ENCODE assay signal across 24 cellular contexts in the genomic region with DNA sequence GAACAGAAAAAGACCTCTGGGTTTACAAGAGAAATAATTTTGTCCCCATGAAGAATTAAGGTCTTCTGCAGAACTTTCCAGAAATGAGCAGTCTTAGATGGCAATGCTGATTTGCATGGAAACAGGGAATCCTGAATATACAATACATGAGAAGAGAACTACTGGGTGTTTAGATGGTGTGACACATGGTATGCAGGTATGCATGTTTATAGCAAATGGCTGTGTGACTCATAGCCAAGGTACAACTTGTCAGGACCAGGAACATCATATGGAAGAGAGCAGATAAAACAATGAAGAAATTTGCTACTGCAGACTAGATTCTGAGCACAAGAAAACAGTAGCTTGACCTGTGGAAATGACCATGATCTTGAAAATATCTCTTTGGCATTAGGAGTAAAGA.
"Had no signal": no experiment of that assay in that cellular context is flagged by ENCODE, and none has a peak within 500 bp of the region (broad histone marks: within the 10 kb centered on the region; RNA-seq: fewer than 3 reads in every experiment).

No MANE protein-coding gene starts in this region.

- H3K4me1 ChIP-seq: SJSA1 had no signal

- DNase-seq: activated CD4-positive, alpha-beta T cell treated with anti-CD3 and anti-CD28 coated beads for 4 hours; activated CD8-positive, alpha-beta memory T cell treated with anti-CD3 and anti-CD28 coated beads, Interleukin-2, amount 50 U/mL, for 4 hours; activated CD8-positive, alpha-beta T cell treated with anti-CD3 and anti-CD28 coated beads for 36 hours; activated effector memory CD4-positive, alpha-beta T cell treated with Interleukin-2 at 50 U/mL for 16 hours; activated naive CD4-positive, alpha-beta T cell; aorta; KBM-7; MG63; NCI-H1105; NCI-H1436; NCI-H1694 treated with DMSO at 0.1 percent for 48 hours; NCI-H2029 treated with DMSO at 0.1 percent for 48 hours; NCI-H345; NCI-H510A treated with DMSO at 0.1 percent for 48 hours; NCI-H69; NK-92 treated with Interleukin-12 subunit alpha and Interleukin-12 subunit beta, amount 100 ng/mL, for 24 hours; OCI-M1; RPMI8226; SHP77; SW 1271 had no signal

- H3K27me3 ChIP-seq: MG63, SJSA1 had no signal

- H3K27ac ChIP-seq: SJSA1 had no signal

- H3K9me3 ChIP-seq: SJSA1 had no signal

- H3K4me3 ChIP-seq: MG63, SJSA1 had no signal

- ATAC-seq: activated CD4-positive, CD25-positive, alpha-beta regulatory T cell treated with anti-CD3 and anti-CD28 coated beads, Interleukin-2, amount 50 U/mL, for 24 hours; activated CD8-positive, alpha-beta T cell treated with anti-CD3 and anti-CD28 coated beads for 36 hours; Panc1; SK-N-SH treated with all-trans-retinoic acid at 6 μM for 48 hours had no signal

- H3K36me3 ChIP-seq: MG63, SJSA1 had no signal
